Comparison of ENCODE assay signal across 1 cellular context in genomic region chr1:150619576-150620509, GRCh38.
TF ChIP-seq lines count a peak whose summit lies in the region.

No MANE protein-coding gene starts in this region.

TF ChIP-seq in K562, 482 proteins besides CTCF, POLR2A, EP300 and RAD21 (continued from another document and continues in another):
- TF ChIP-seq MGA (IDR thresholded peaks at IDR 0.05) (no peak), SMAD4 (CRISPR knock-in tag; conservative IDR thresholded peaks at IDR 0.05) (peak; percentile 82), HNRNPL (IDR thresholded peaks at IDR 0.05; ENCODE audit: low read depth, low read length) (no peak), CBX8 (IDR thresholded peaks at IDR 0.05; ENCODE audit: borderline replicate concordance, extremely low read depth, low read depth, low read length, poor library complexity, severe bottlenecking) (no peak), EP400 (IDR thresholded peaks at IDR 0.05) (peak; percentile 65; the same call in 1 of the 2 replicates), HLTF (IDR thresholded peaks at IDR 0.05) (no peak), CBFB (CRISPR knock-in tag; IDR thresholded peaks at IDR 0.05) (no peak), ILK (tag; IDR thresholded peaks at IDR 0.05; ENCODE audit: borderline replicate concordance, low read depth) (no peak), ZNF431 (CRISPR knock-in tag; IDR thresholded peaks at IDR 0.05) (no peak), MYBL2 (IDR thresholded peaks at IDR 0.05; ENCODE audit: low read depth) (no peak), MYBL2 (CRISPR knock-in tag; IDR thresholded peaks at IDR 0.05; ENCODE audit: borderline replicate concordance) (no peak), THAP12 (CRISPR knock-in tag; IDR thresholded peaks at IDR 0.05) (no peak), ZNF175 (CRISPR knock-in tag; IDR thresholded peaks at IDR 0.05; ENCODE audit: low read depth) (peak; percentile 70; the same call in 1 of the 2 replicates), NELFE (IDR thresholded peaks at IDR 0.05; ENCODE audit: insufficient read depth, insufficient read length) (no peak), SMARCC2 (IDR thresholded peaks at IDR 0.05; ENCODE audit: low read depth) (peak; percentile 86), MAFF (IDR thresholded peaks at IDR 0.05; ENCODE audit: low read length) (no peak), GABPA (tag; conservative IDR thresholded peaks at IDR 0.05; ENCODE audit: low read depth) (peak; percentile 22; the same call in 1 of the 2 replicates), HOMEZ (CRISPR knock-in tag; IDR thresholded peaks at IDR 0.05) (no peak), EZH2 (IDR thresholded peaks at IDR 0.05; ENCODE audit: borderline replicate concordance, low read depth, low read length) (no peak), NCOR1 (IDR thresholded peaks at IDR 0.05) (peak; percentile 91), ZNF277 (CRISPR knock-in tag; IDR thresholded peaks at IDR 0.05; ENCODE audit: borderline replicate concordance) (no peak), ZNF668 (CRISPR knock-in tag; IDR thresholded peaks at IDR 0.05) (no peak), BMI1 (IDR thresholded peaks at IDR 0.05; ENCODE audit: low read length) (no peak), CHD4 (IDR thresholded peaks at IDR 0.05; ENCODE audit: insufficient read depth, insufficient replicate concordance, low read depth, low read length, poor library complexity, severe bottlenecking) (no peak), HNRNPLL (IDR thresholded peaks at IDR 0.05; ENCODE audit: low read depth, low read length, poor library complexity, severe bottlenecking) (no peak), RHOXF2B (CRISPR knock-in tag; conservative IDR thresholded peaks at IDR 0.05) (no peak), RNF2 (IDR thresholded peaks at IDR 0.05) (peak; percentile 84), ZFX (CRISPR knock-in tag; IDR thresholded peaks at IDR 0.05) (no peak), FIP1L1 (IDR thresholded peaks at IDR 0.05; ENCODE audit: low read depth, low read length, poor library complexity, severe bottlenecking) (no peak), HNRNPUL1 (IDR thresholded peaks at IDR 0.05; ENCODE audit: low read length) (no peak), NUFIP1 (IDR thresholded peaks at IDR 0.05; ENCODE audit: partially characterized antibody) (no peak), VEZF1 (CRISPR knock-in tag; IDR thresholded peaks at IDR 0.05) (peak; percentile 68), NR2C2 (CRISPR knock-in tag; IDR thresholded peaks at IDR 0.05) (no peak), NR2C2 (tag; IDR thresholded peaks at IDR 0.05) (peak; percentile 56), POLR2H (tag; IDR thresholded peaks at IDR 0.05; ENCODE audit: low read depth) (peak; percentile 70; the same call in 1 of the 2 replicates), CUX1 (CRISPR knock-in tag; IDR thresholded peaks at IDR 0.05) (no peak)
